In genomic region chr2:216149741-216150140, GRCh38 we compare ENCODE assay signal across 19 cellular contexts. TPM values are rescaled to one million over a fixed set of nuclear protein-coding genes. Genes with fewer than 3 reads are reported as not detected.
DNase-seq lines count a peak whose midpoint lies in the region; ATAC-seq, FAIRE-seq and TF ChIP-seq lines count a peak whose summit lies in the region.
"Had no signal": no experiment of that assay in that cellular context is flagged by ENCODE, and none has a peak within 500 bp of the region (broad histone marks: within the 10 kb centered on the region; RNA-seq: fewer than 3 reads in every experiment).

No MANE protein-coding gene starts in this region.

- H3K27me3 ChIP-seq in breast epithelium: no peaks in the 10 kb centered on the region
- H3K27me3 ChIP-seq in endothelial cell of umbilical vein (ENCODE audit: control insufficient read depth in 2 of 2, insufficient read depth in 2 of 2, low read length in 2 of 2): no peaks in the 10 kb centered on the region
- H3K27me3 ChIP-seq: left lung, ovary had no signal

- peaks cover 2% of the 10 kb centered on the region for H4K20me1 ChIP-seq in endothelial cell of umbilical vein (replicated peaks; ENCODE audit: control insufficient read depth, extremely low read depth, insufficient read depth, low read length)

- dilution Hi-C loops in endothelial cell of umbilical vein (cut with MboI; ENCODE audit: extremely low pct_ligation_motif_present, low sequenced_read_pairs): no loop called here

- H3K27ac Mint-ChIP-seq in MCF 10A (ENCODE audit: low read depth, unreplicated experiment) (peak overlapping the region; percentile 27), T-helper 17 cell (peak overlapping the region; percentile 79)
- H3K27ac Mint-ChIP-seq: activated T-helper 2 cell treated with anti-CD3 and anti-CD28 coated beads, Interferon-gamma antibody, Interleukin-2, Interleukin-4, amounts not matched to agents 10 μg/mL and 5 μg/mL and 100 μg/mL, durations not matched to agents 14 hours and 24 hours and 36 hours; stimulated activated memory B cell treated with anti-CD40 and anti-IgM and Interleukin-4, amounts not matched to agents 10 μg/mL and 1 μg/mL and 100 μg/mL, for 72 hours had no signal

- no peak overlapping the region for H2AFZ ChIP-seq in endothelial cell of umbilical vein (ENCODE audit: low read depth, low read length)

- H3K27ac ChIP-seq in breast epithelium (no peak overlapping the region), endothelial cell of umbilical vein (ENCODE audit: insufficient read depth, low read depth, low read length) (peak overlapping the region; percentile 42)
- H3K27ac ChIP-seq: left lung, ovary had no signal

- no peak overlapping the region for H3K4me3 Mint-ChIP-seq in MCF 10A (ENCODE audit: unreplicated experiment)
- no peak overlapping the region for H3K4me3 Mint-ChIP-seq in T-helper 17 cell
- H3K4me3 Mint-ChIP-seq: stimulated activated memory B cell treated with anti-CD40 and anti-IgM and Interleukin-4, amounts not matched to agents 10 μg/mL and 1 μg/mL and 100 μg/mL, for 72 hours had no signal

- DNase-seq in MCF 10A (ENCODE audit: unreplicated experiment) (no peak), breast epithelium (ENCODE audit: low spot score in 2 of 2) (no peak), T-helper 17 cell (no peak), endothelial cell of umbilical vein (ENCODE audit: low read depth, low spot score) (peak; percentile 48), anterior cingulate cortex (lab: John Stamatoyannopoulos, UW) (no peak), hippocampal formation (lab: John Stamatoyannopoulos, UW) (no peak), NCI-H1436 treated with DMSO at 0.1 percent for 48 hours (lab: John Stamatoyannopoulos, UW) (no peak)
- DNase-seq: activated CD4-positive, alpha-beta T cell treated with anti-CD3 and anti-CD28 coated beads, Interleukin-2, amount 50 U/mL, for 1 hour; KG1; left lung; NCI-H1417; NK-92 treated with Interleukin-12 subunit alpha and Interleukin-12 subunit beta, amount 100 ng/mL, for 24 hours; ovary; SHP77; small intestine had no signal

- H3K4me3 ChIP-seq in breast epithelium (no peak overlapping the region), endothelial cell of umbilical vein (replicated peaks in 1 of 3; ENCODE audit: insufficient read depth in 1 of 3, low read depth in 1 of 3, low read length in 3 of 3) (no peak overlapping the region)
- H3K4me3 ChIP-seq: left lung, ovary had no signal

- H3K27me3 Mint-ChIP-seq in MCF 10A (ENCODE audit: insufficient read depth, unreplicated experiment) (no peaks in the 10 kb centered on the region), T-helper 17 cell (no peaks in the 10 kb centered on the region)
- H3K27me3 Mint-ChIP-seq: stimulated activated memory B cell treated with anti-CD40 and anti-IgM and Interleukin-4, amounts not matched to agents 10 μg/mL and 1 μg/mL and 100 μg/mL, for 72 hours had no signal

- CTCF ChIA-PET in MCF 10A (lab: Yijun Ruan, JAX) (interaction anchor here (0.5 to 1.7 kb wide), 3 partner anchors 8 to 19 kb away, joined by 3 to 4 read pairs (median 3); no protein-coding TSS in a partner anchor), endothelial cell of umbilical vein (lab: Charles Lee) (interaction anchor here (0.8 to 2.2 kb wide), 8 partner anchors 9 to 254 kb away, joined by 3 to 11 read pairs (median 5); no protein-coding TSS in a partner anchor)

- H3K9me3 Mint-ChIP-seq in MCF 10A (ENCODE audit: unreplicated experiment): no peaks in the 10 kb centered on the region
- H3K9me3 Mint-ChIP-seq: activated T-helper 2 cell treated with anti-CD3 and anti-CD28 coated beads, Interferon-gamma antibody, Interleukin-2, Interleukin-4, amounts not matched to agents 10 μg/mL and 5 μg/mL and 100 μg/mL, durations not matched to agents 14 hours and 24 hours and 36 hours; stimulated activated memory B cell treated with anti-CD40 and anti-IgM and Interleukin-4, amounts not matched to agents 10 μg/mL and 1 μg/mL and 100 μg/mL, for 72 hours had no signal

- ATAC-seq in T-helper 17 cell: no peak
- no peak for ATAC-seq in HG03378 (IDR thresholded peaks at IDR 0.05; ENCODE audit: unreplicated experiment)
- ATAC-seq: left lung; stimulated activated memory B cell treated with anti-CD40 and anti-IgM and Interleukin-4, amounts not matched to agents 10 μg/mL and 1 μg/mL and 100 μg/mL, for 72 hours had no signal

- no peak overlapping the region for H3K9ac ChIP-seq in endothelial cell of umbilical vein (replicated peaks; ENCODE audit: extremely low read depth, insufficient read depth, low read length)

- no TSS peak for BruUV-seq in MCF 10A (replicated peaks; lab: Mats Ljungman, UMichigan)
- no TSS peak for BruUV-seq in endothelial cell of umbilical vein (replicated peaks; lab: Mats Ljungman, UMichigan)

- no peaks in the 10 kb centered on the region for H3K9me1 ChIP-seq in endothelial cell of umbilical vein (replicated peaks; ENCODE audit: control insufficient read depth, extremely low read depth, insufficient read depth, low read length)

- no peaks in the 10 kb centered on the region for H3K4me1 ChIP-seq in breast epithelium
- peaks cover 27% of the 10 kb centered on the region for H3K4me1 ChIP-seq in endothelial cell of umbilical vein (ENCODE audit: control insufficient read depth, extremely low read depth, insufficient read depth, low read length)
- H3K4me1 ChIP-seq: left lung had no signal

- H3K9me3 ChIP-seq in breast epithelium (no peaks in the 10 kb centered on the region), T-helper 17 cell (ENCODE audit: control insufficient read depth, low read length, poor library complexity, severe bottlenecking) (no peaks in the 10 kb centered on the region), endothelial cell of umbilical vein (replicated peaks; ENCODE audit: control insufficient read depth, insufficient read depth, low read length) (no peaks in the 10 kb centered on the region)
- H3K9me3 ChIP-seq: left lung, ovary had no signal

- peaks cover 54% of the 10 kb centered on the region for H3K79me2 ChIP-seq in endothelial cell of umbilical vein (ENCODE audit: control insufficient read depth, insufficient read depth, low read length)

- H3K36me3 Mint-ChIP-seq in MCF 10A (ENCODE audit: insufficient read depth, unreplicated experiment): peaks cover 59% of the 10 kb centered on the region
- peaks cover 17% of the 10 kb centered on the region for H3K36me3 Mint-ChIP-seq in T-helper 17 cell (ENCODE audit: low read depth)

- H3K36me3 ChIP-seq in breast epithelium (peaks cover 7% of the 10 kb centered on the region), endothelial cell of umbilical vein (ENCODE audit: control insufficient read depth in 2 of 2, extremely low read depth in 1 of 2, insufficient read depth in 2 of 2, low read length in 2 of 2) (peaks cover 12 to 42% of the 10 kb centered on the region in 2 experiments)
- H3K36me3 ChIP-seq: ovary had no signal

- POLR2A ChIA-PET in MCF 10A (lab: Yijun Ruan, JAX) (interaction anchor here (0.8 to 1.1 kb wide), 3 partner anchors 24 to 40 kb away, joined by 3 to 4 read pairs (median 3); partner anchors contain the start of gene XRCC5), endothelial cell of umbilical vein (lab: Charles Lee) (interaction anchor here (0.6 kb wide), 1 partner anchor 35 kb away, joined by 3 read pairs; no protein-coding TSS in a partner anchor)

- TF ChIP-seq POLR2A in breast epithelium (IDR thresholded peaks at IDR 0.05): no peak
- TF ChIP-seq POLR2A in endothelial cell of umbilical vein (IDR thresholded peaks at IDR 0.05; ENCODE audit: low read depth, low read length): no peak

- H3K4me1 Mint-ChIP-seq in MCF 10A (ENCODE audit: insufficient read depth, unreplicated experiment): peaks cover 5% of the 10 kb centered on the region
- H3K4me1 Mint-ChIP-seq in T-helper 17 cell: peaks cover 36% of the 10 kb centered on the region
- H3K4me1 Mint-ChIP-seq: stimulated activated memory B cell treated with anti-CD40 and anti-IgM and Interleukin-4, amounts not matched to agents 10 μg/mL and 1 μg/mL and 100 μg/mL, for 72 hours had no signal

- intact Hi-C loops in MCF 10A (cut with micrococcal nuclease): no loop called here
- intact Hi-C loops in breast epithelium (cut with DNase I; ENCODE audit: low total_unique reads): loop anchor here (5.0 kb wide), 1 partner anchor 1878 kb away; no protein-coding TSS in a partner anchor
- intact Hi-C loops in endothelial cell of umbilical vein (cut with micrococcal nuclease): loop anchor here (5.0 to 10.0 kb wide), 2 partner anchors 263 to 345 kb away; partner anchors contain the start of genes RPL37A and SMARCAL1

- FAIRE-seq in endothelial cell of umbilical vein (lab: Jason Lieb, UNC): peak; percentile 53
- FAIRE-seq: D721Med, small intestine had no signal

- peak overlapping the region; percentile 53 for H3K4me2 ChIP-seq in endothelial cell of umbilical vein (ENCODE audit: insufficient read depth, low read length)

- TF ChIP-seq CTCF in MCF 10A (IDR thresholded peaks at IDR 0.05; ENCODE audit: unreplicated experiment) (no peak), breast epithelium (IDR thresholded peaks at IDR 0.05) (no peak), endothelial cell of umbilical vein (IDR thresholded peaks at IDR 0.05; ENCODE audit: extremely low read depth in 1 of 2, insufficient read depth in 1 of 2, low read depth in 1 of 2, low read length in 2 of 2) (no peak)

TF ChIP-seq in endothelial cell of umbilical vein, 7 proteins besides CTCF, POLR2A, EP300 and RAD21:
- TF ChIP-seq JUN (IDR thresholded peaks at IDR 0.05; ENCODE audit: borderline replicate concordance, insufficient read depth, insufficient read length, low read depth): peak; percentile 43
- TF ChIP-seq EZH2 (IDR thresholded peaks at IDR 0.05; ENCODE audit: borderline replicate concordance, low read depth, low read length, severe bottlenecking): no peak
- TF ChIP-seq POLR2AphosphoS5 (IDR thresholded peaks at IDR 0.05; ENCODE audit: insufficient read depth, low read depth, low read length): peak; percentile 34
- TF ChIP-seq FOS (IDR thresholded peaks at IDR 0.05; ENCODE audit: borderline replicate concordance, insufficient read depth, low read length): peak; percentile 62

RNA-seq across cellular contexts. Expression of gene XRCC5, which starts 40.6 kb away (rescaled TPM):
- total RNA-seq in MCF 10A (2022) (159 and 198 TPM in 2 replicates), breast epithelium (100 to 1,000 TPM; 134 to 227 (median 188) TPM), T-helper 17 cell (100 to 1,000 TPM; 151 to 161 TPM), endothelial cell of umbilical vein (313 and 319 TPM in 2 replicates)
- polyA plus RNA-seq in endothelial cell of umbilical vein: 177 and 267 TPM in 2 replicates
- polyA plus RNA-seq in endothelial cell of umbilical vein (2011; cell fraction: cytosol; rRNA removed): 201 and 238 TPM in 2 replicates
- 228 and 252 TPM in 2 replicates for polyA plus RNA-seq in endothelial cell of umbilical vein (2011; cell fraction: nucleus; rRNA removed)
- 235 and 329 TPM in 2 replicates for polyA plus RNA-seq in endothelial cell of umbilical vein (2012)
- polyA minus RNA-seq in endothelial cell of umbilical vein: 729 and 798 TPM in 2 replicates
- 124 TPM for polyA minus RNA-seq in endothelial cell of umbilical vein (2011; cell fraction: cytosol; rRNA and poly(A)+ RNA removed)
- 257 and 399 TPM in 2 replicates for polyA minus RNA-seq in endothelial cell of umbilical vein (2011; cell fraction: nucleus; rRNA and poly(A)+ RNA removed)
